23 cellular contexts compared by ENCODE assay signal in genomic region chr5:176694146-176694545, GRCh38. TPM values are rescaled to one million over a fixed set of nuclear protein-coding genes. Genes with fewer than 3 reads are reported as not detected.
A peak's percentile ranks its signal among the peaks of the same experiment; 100 is the strongest.
DNase-seq lines count a peak whose midpoint lies in the region; ATAC-seq, FAIRE-seq and TF ChIP-seq lines count a peak whose summit lies in the region.
"Had no signal": no experiment of that assay in that cellular context is flagged by ENCODE, and none has a peak within 500 bp of the region (broad histone marks: within the 10 kb centered on the region; RNA-seq: fewer than 3 reads in every experiment).

No MANE protein-coding gene starts in this region.

- no peaks in the 10 kb centered on the region for H3K9me3 ChIP-seq in right lobe of liver
- H3K9me3 ChIP-seq: BE2C, BLaER1 had no signal

- intact Hi-C loops in right lobe of liver (cut with DNase I) (no loop called here), sciatic nerve (cut with DNase I) (no loop called here)

- TF ChIP-seq CTCF in bronchial epithelial cell (IDR thresholded peaks at IDR 0.05; ENCODE audit: insufficient read depth, low read length, severe bottlenecking) (no peak), progenitor cell of endocrine pancreas (IDR thresholded peaks at IDR 0.05; ENCODE audit: unreplicated experiment) (no peak), right lobe of liver (IDR thresholded peaks at IDR 0.05) (no peak)

- peaks cover 44% of the 10 kb centered on the region for H3K27me3 Mint-ChIP-seq in progenitor cell of endocrine pancreas

- no peaks in the 10 kb centered on the region for H3K36me3 Mint-ChIP-seq in progenitor cell of endocrine pancreas (ENCODE audit: insufficient read depth)
- H3K36me3 Mint-ChIP-seq: CD14-positive monocyte; CD4-positive, alpha-beta memory T cell; CD4-positive, CD25-positive, alpha-beta regulatory T cell; CD8-positive, alpha-beta memory T cell had no signal

- H3K4me1 ChIP-seq in right lobe of liver = no peaks in the 10 kb centered on the region
- H3K4me1 ChIP-seq: BE2C, BLaER1 had no signal

- H3K4me1 Mint-ChIP-seq in progenitor cell of endocrine pancreas (ENCODE audit: low read depth) = peaks cover 44% of the 10 kb centered on the region
- H3K4me1 Mint-ChIP-seq: CD4-positive, alpha-beta memory T cell; CD8-positive, alpha-beta memory T cell had no signal

- no peaks in the 10 kb centered on the region for H3K9me3 Mint-ChIP-seq in progenitor cell of endocrine pancreas (ENCODE audit: low read depth)

- no peak for TF ChIP-seq POLR2A in right lobe of liver (IDR thresholded peaks at IDR 0.05)

- DNase-seq in bronchial epithelial cell (ENCODE audit: low read depth) (no peak), progenitor cell of endocrine pancreas (ENCODE audit: low spot score, unreplicated experiment) (no peak), right lobe of liver (no peak), sciatic nerve (ENCODE audit: low spot score) (no peak), HK-2 (ENCODE audit: unreplicated experiment) (no peak)
- DNase-seq: 8988T; ACHN; BE2C; C1 segment of cervical spinal cord; CD4-positive, alpha-beta memory T cell; CD4-positive, CD25-positive, alpha-beta regulatory T cell; CD8-positive, alpha-beta memory T cell; DMS 273 treated with DMSO at 0.1 percent for 48 hours; DMS153; DND-41; EL; GDM1 had no signal

- no peak overlapping the region for H3K4me3 Mint-ChIP-seq in progenitor cell of endocrine pancreas (ENCODE audit: low read depth)
- H3K4me3 Mint-ChIP-seq: CD14-positive monocyte; CD4-positive, alpha-beta memory T cell; CD4-positive, CD25-positive, alpha-beta regulatory T cell; CD8-positive, alpha-beta memory T cell had no signal

- FAIRE-seq in bronchial epithelial cell (lab: Jason Lieb, UNC) = peak; percentile 43
- FAIRE-seq: A204.1, GM12878, GM12892, GM18507 had no signal

- ATAC-seq in right lobe of liver (no peak), sciatic nerve (no peak)
- ATAC-seq: GM12878 had no signal

- peaks cover 37% of the 10 kb centered on the region for H3K27me3 ChIP-seq in bronchial epithelial cell (ENCODE audit: control insufficient read depth, insufficient read depth, low read length)
- no peaks in the 10 kb centered on the region for H3K27me3 ChIP-seq in right lobe of liver
- H3K27me3 ChIP-seq: BE2C had no signal

- 62% methylated on average over 9 of the region's 10 CpGs for WGBS in right lobe of liver (ENCODE audit: insufficient coverage, low coverage, low lambda C conversion rate, missing lambda C conversion rate)

- H3K4me3 ChIP-seq in bronchial epithelial cell (ENCODE audit: low read depth, low read length) (no peak overlapping the region), right lobe of liver (no peak overlapping the region)
- H3K4me3 ChIP-seq: BLaER1, GM12878 had no signal

- peak overlapping the region; percentile 79 for H3K27ac Mint-ChIP-seq in progenitor cell of endocrine pancreas
- H3K27ac Mint-ChIP-seq: CD4-positive, alpha-beta memory T cell; CD4-positive, CD25-positive, alpha-beta regulatory T cell; CD8-positive, alpha-beta memory T cell had no signal

- H3K27ac ChIP-seq in right lobe of liver = no peak overlapping the region
- H3K27ac ChIP-seq: BLaER1 had no signal

- H3K36me3 ChIP-seq in bronchial epithelial cell (ENCODE audit: control insufficient read depth, insufficient read depth, low read length) (no peaks in the 10 kb centered on the region), right lobe of liver (no peaks in the 10 kb centered on the region)
- H3K36me3 ChIP-seq: BE2C, BLaER1 had no signal

RNA-seq across cellular contexts. Expression of gene TSPAN17, which starts 46.9 kb away (rescaled TPM):
- total RNA-seq in bronchial epithelial cell (46.3 and 55.9 TPM in 2 replicates), progenitor cell of endocrine pancreas (37.3 and 37.5 TPM in 2 replicates), right lobe of liver (10 to 100 TPM; 10.9 to 20.8 (median 13.6) TPM), sciatic nerve (20.1 TPM)
